1 cellular context compared by ENCODE assay signal in genomic region chr9:129422843-129423700, GRCh38.
TF ChIP-seq lines count a peak whose summit lies in the region.

No MANE protein-coding gene starts in this region.

TF ChIP-seq in K562, 482 proteins besides CTCF, POLR2A, EP300 and RAD21 (continued from another document and continues in another):
- no peak for TF ChIP-seq ARID2 (IDR thresholded peaks at IDR 0.05)
- no peak for TF ChIP-seq ZNF589 (CRISPR knock-in tag; IDR thresholded peaks at IDR 0.05; ENCODE audit: low read depth)
- no peak for TF ChIP-seq ZNF175 (CRISPR knock-in tag; IDR thresholded peaks at IDR 0.05; ENCODE audit: low read depth)
- no peak for TF ChIP-seq RAD51 (IDR thresholded peaks at IDR 0.05; ENCODE audit: borderline replicate concordance, low read depth)
- no peak for TF ChIP-seq TOE1 (IDR thresholded peaks at IDR 0.05; ENCODE audit: borderline replicate concordance)
- TF ChIP-seq TOE1 (CRISPR knock-in tag; IDR thresholded peaks at IDR 0.05; ENCODE audit: borderline replicate concordance, low read depth): no peak
- no peak for TF ChIP-seq RBM34 (IDR thresholded peaks at IDR 0.05; ENCODE audit: borderline replicate concordance, insufficient read depth, low read length)
- TF ChIP-seq ZNF280A (IDR thresholded peaks at IDR 0.05; ENCODE audit: low read depth, partially characterized antibody): no peak
- TF ChIP-seq NFIX (CRISPR knock-in tag; IDR thresholded peaks at IDR 0.05; ENCODE audit: low read depth): no peak
- no peak for TF ChIP-seq RBM15 (IDR thresholded peaks at IDR 0.05; ENCODE audit: insufficient read depth, low read length)
- no peak for TF ChIP-seq HMBOX1 (IDR thresholded peaks at IDR 0.05)
- no peak for TF ChIP-seq IRF9 (tag; IDR thresholded peaks at IDR 0.05)
- no peak for TF ChIP-seq IRF1 (CRISPR knock-in tag; IDR thresholded peaks at IDR 0.05; ENCODE audit: borderline replicate concordance)
- no peak for TF ChIP-seq SRSF9 (IDR thresholded peaks at IDR 0.05; ENCODE audit: borderline replicate concordance, low read depth, low read length)
- no peak for TF ChIP-seq YBX1 (IDR thresholded peaks at IDR 0.05)
- no peak for TF ChIP-seq IFI16 (CRISPR knock-in tag; IDR thresholded peaks at IDR 0.05)
- TF ChIP-seq DACH1 (IDR thresholded peaks at IDR 0.05; ENCODE audit: partially characterized antibody): no peak
- no peak for TF ChIP-seq HCFC1 (IDR thresholded peaks at IDR 0.05; ENCODE audit: low read depth, low read length)
- no peak for TF ChIP-seq ZNF584 (CRISPR knock-in tag; IDR thresholded peaks at IDR 0.05; ENCODE audit: low read depth)
- 0 out of 2 replicates have a peak, but pooled peaks have one; percentile 18 for TF ChIP-seq MTA1 (IDR thresholded peaks at IDR 0.05; ENCODE audit: borderline replicate concordance)
- 0 out of 2 replicates have a peak, but pooled peaks have one; percentile 17 for TF ChIP-seq SMARCA4 (IDR thresholded peaks at IDR 0.05)
- TF ChIP-seq MAFF (IDR thresholded peaks at IDR 0.05; ENCODE audit: low read length): no peak
- TF ChIP-seq MAX (CRISPR knock-in tag; IDR thresholded peaks at IDR 0.05): 0 out of 2 replicates have a peak, but pooled peaks have one; percentile 17
- TF ChIP-seq SETDB1 (IDR thresholded peaks at IDR 0.05; ENCODE audit: low read length): no peak
- TF ChIP-seq NR2C1 (IDR thresholded peaks at IDR 0.05): no peak
- 0 out of 2 replicates have a peak, but pooled peaks have one; percentile 37 for TF ChIP-seq NR2C1 (tag; IDR thresholded peaks at IDR 0.05)
- no peak for TF ChIP-seq SMAD4 (CRISPR knock-in tag; conservative IDR thresholded peaks at IDR 0.05)
- peak; percentile 88 for TF ChIP-seq ESRRA (IDR thresholded peaks at IDR 0.05; ENCODE audit: borderline replicate concordance, low read depth)
- no peak for TF ChIP-seq E2F4 (CRISPR knock-in tag; IDR thresholded peaks at IDR 0.05; ENCODE audit: low read depth)
- no peak for TF ChIP-seq ZKSCAN3 (CRISPR knock-in tag; IDR thresholded peaks at IDR 0.05)
- peak; percentile 52; the same call in 1 of the 2 replicates for TF ChIP-seq CREB3L1 (IDR thresholded peaks at IDR 0.05; ENCODE audit: borderline replicate concordance, low read depth)
- TF ChIP-seq ZNF184 (CRISPR knock-in tag; IDR thresholded peaks at IDR 0.05): no peak
- no peak for TF ChIP-seq ZNF644 (tag; IDR thresholded peaks at IDR 0.05; ENCODE audit: low read depth)
- TF ChIP-seq TFE3 (CRISPR knock-in tag; IDR thresholded peaks at IDR 0.05): no peak
- TF ChIP-seq FOXO4 (CRISPR knock-in tag; IDR thresholded peaks at IDR 0.05): no peak
- TF ChIP-seq MITF (IDR thresholded peaks at IDR 0.05): no peak
- TF ChIP-seq TRIM28 (IDR thresholded peaks at IDR 0.05): no peak
- no peak for TF ChIP-seq PREB (CRISPR knock-in tag; IDR thresholded peaks at IDR 0.05)
- no peak for TF ChIP-seq CBX5 (IDR thresholded peaks at IDR 0.05; ENCODE audit: borderline replicate concordance, low read depth)
- TF ChIP-seq CBX2 (IDR thresholded peaks at IDR 0.05; ENCODE audit: insufficient read depth, low read length, poor library complexity, severe bottlenecking): no peak
- TF ChIP-seq ATF4 (CRISPR knock-in tag; IDR thresholded peaks at IDR 0.05): no peak
- TF ChIP-seq PBX2 (CRISPR knock-in tag; IDR thresholded peaks at IDR 0.05; ENCODE audit: low read depth): no peak
- TF ChIP-seq PBX2 (tag; conservative IDR thresholded peaks at IDR 0.05; ENCODE audit: low read depth): no peak
- no peak for TF ChIP-seq ARID3A (IDR thresholded peaks at IDR 0.05; ENCODE audit: borderline replicate concordance, low read depth, low read length)
- no peak for TF ChIP-seq ZFP1 (CRISPR knock-in tag; IDR thresholded peaks at IDR 0.05)
